Comparison of ENCODE assay signal across 1 cellular context in the genomic region with DNA sequence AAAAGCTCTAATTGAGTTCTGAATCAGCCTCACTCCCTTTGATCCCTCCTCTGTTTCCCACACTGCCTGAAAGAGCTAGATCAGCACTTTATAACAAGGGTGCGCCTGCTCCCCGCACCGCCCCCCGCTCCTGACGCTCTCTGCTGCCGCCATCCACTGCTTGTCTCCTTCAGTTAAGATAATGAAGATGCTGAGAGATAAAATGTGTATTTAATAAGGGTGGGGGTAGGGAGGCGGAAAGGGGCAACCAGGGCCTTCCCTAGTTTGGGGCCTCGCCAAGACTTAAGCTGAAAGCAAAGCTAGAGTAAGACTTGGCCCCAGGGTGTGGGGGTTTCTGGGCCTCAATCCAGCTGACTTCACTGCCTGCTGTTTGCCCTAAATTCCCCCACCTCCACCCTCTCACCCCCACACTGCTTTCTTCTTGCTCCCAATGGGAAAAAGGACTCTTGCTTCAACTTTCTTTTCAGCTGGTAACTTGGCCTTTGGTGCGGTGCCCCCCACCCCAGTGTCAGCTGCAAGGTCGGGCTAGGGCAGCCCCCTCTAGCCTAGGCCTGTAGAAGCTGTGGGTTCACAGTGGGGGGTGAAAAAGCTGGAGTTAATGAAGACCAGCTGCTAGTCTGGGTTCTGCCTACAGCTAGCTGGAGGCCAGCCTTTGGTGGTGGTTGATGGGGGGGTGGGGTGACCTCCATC.
A peak's percentile ranks its signal among the peaks of the same experiment; 100 is the strongest.
TF ChIP-seq lines count a peak whose summit lies in the region.

No MANE protein-coding gene starts in this region.

TF ChIP-seq in HepG2, 621 proteins besides CTCF, POLR2A, EP300 and RAD21:
- TF ChIP-seq ARNT2 (CRISPR knock-in tag; IDR thresholded peaks at IDR 0.05; ENCODE audit: low read depth) (peak; percentile 36; the same call in 1 of the 2 replicates), CHD2 (IDR thresholded peaks at IDR 0.05; ENCODE audit: low read depth, low read length) (no peak), POLR2AphosphoS5 (IDR thresholded peaks at IDR 0.05; ENCODE audit: low read depth, low read length) (0 out of 2 replicates have a peak, but pooled peaks have one; percentile 29), ZNF614 (CRISPR knock-in tag; IDR thresholded peaks at IDR 0.05; ENCODE audit: borderline replicate concordance) (0 out of 2 replicates have a peak, but pooled peaks have one; percentile 7), ZNF816 (CRISPR knock-in tag; IDR thresholded peaks at IDR 0.05; ENCODE audit: borderline replicate concordance) (no peak), AGO2 (optimal IDR thresholded peaks at IDR 0.05; ENCODE audit: low read depth, low read length) (peak; percentile 46), ZSCAN22 (CRISPR knock-in tag; IDR thresholded peaks at IDR 0.05) (no peak), MAFF (IDR thresholded peaks at IDR 0.05; ENCODE audit: low read depth, low read length) (peak; percentile 86), ZNF207 (IDR thresholded peaks at IDR 0.05; ENCODE audit: borderline replicate concordance) (no peak), NONO (IDR thresholded peaks at IDR 0.05) (no peak), NONO (CRISPR knock-in tag; conservative IDR thresholded peaks at IDR 0.05) (0 out of 2 replicates have a peak, but pooled peaks have one; percentile 27), MAFK (conservative IDR thresholded peaks at IDR 0.05 in 1 of 2, IDR thresholded peaks at IDR 0.05 in 1 of 2; ENCODE audit: low read length in 2 of 2) (peak; percentile 92 to 93), POLR2G (IDR thresholded peaks at IDR 0.05; ENCODE audit: low read depth, low read length) (peak; percentile 20; the same call in 1 of the 2 replicates), KDM4B (CRISPR knock-in tag; IDR thresholded peaks at IDR 0.05) (no peak), ZSCAN12 (CRISPR knock-in tag; IDR thresholded peaks at IDR 0.05) (no peak)
- TF ChIP-seq, protein P1, sequence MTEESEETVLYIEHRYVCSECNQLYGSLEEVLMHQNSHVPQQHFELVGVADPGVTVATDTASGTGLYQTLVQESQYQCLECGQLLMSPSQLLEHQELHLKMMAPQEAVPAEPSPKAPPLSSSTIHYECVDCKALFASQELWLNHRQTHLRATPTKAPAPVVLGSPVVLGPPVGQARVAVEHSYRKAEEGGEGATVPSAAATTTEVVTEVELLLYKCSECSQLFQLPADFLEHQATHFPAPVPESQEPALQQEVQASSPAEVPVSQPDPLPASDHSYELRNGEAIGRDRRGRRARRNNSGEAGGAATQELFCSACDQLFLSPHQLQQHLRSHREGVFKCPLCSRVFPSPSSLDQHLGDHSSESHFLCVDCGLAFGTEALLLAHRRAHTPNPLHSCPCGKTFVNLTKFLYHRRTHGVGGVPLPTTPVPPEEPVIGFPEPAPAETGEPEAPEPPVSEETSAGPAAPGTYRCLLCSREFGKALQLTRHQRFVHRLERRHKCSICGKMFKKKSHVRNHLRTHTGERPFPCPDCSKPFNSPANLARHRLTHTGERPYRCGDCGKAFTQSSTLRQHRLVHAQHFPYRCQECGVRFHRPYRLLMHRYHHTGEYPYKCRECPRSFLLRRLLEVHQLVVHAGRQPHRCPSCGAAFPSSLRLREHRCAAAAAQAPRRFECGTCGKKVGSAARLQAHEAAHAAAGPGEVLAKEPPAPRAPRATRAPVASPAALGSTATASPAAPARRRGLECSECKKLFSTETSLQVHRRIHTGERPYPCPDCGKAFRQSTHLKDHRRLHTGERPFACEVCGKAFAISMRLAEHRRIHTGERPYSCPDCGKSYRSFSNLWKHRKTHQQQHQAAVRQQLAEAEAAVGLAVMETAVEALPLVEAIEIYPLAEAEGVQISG (CRISPR knock-in tag; IDR thresholded peaks at IDR 0.05): no peak
- TF ChIP-seq, protein P2, sequence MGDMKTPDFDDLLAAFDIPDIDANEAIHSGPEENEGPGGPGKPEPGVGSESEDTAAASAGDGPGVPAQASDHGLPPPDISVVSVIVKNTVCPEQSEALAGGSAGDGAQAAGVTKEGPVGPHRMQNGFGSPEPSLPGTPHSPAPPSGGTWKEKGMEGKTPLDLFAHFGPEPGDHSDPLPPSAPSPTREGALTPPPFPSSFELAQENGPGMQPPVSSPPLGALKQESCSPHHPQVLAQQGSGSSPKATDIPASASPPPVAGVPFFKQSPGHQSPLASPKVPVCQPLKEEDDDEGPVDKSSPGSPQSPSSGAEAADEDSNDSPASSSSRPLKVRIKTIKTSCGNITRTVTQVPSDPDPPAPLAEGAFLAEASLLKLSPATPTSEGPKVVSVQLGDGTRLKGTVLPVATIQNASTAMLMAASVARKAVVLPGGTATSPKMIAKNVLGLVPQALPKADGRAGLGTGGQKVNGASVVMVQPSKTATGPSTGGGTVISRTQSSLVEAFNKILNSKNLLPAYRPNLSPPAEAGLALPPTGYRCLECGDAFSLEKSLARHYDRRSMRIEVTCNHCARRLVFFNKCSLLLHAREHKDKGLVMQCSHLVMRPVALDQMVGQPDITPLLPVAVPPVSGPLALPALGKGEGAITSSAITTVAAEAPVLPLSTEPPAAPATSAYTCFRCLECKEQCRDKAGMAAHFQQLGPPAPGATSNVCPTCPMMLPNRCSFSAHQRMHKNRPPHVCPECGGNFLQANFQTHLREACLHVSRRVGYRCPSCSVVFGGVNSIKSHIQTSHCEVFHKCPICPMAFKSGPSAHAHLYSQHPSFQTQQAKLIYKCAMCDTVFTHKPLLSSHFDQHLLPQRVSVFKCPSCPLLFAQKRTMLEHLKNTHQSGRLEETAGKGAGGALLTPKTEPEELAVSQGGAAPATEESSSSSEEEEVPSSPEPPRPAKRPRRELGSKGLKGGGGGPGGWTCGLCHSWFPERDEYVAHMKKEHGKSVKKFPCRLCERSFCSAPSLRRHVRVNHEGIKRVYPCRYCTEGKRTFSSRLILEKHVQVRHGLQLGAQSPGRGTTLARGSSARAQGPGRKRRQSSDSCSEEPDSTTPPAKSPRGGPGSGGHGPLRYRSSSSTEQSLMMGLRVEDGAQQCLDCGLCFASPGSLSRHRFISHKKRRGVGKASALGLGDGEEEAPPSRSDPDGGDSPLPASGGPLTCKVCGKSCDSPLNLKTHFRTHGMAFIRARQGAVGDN (CRISPR knock-in tag; IDR thresholded peaks at IDR 0.05): peak; percentile 20; the same call in 1 of the 2 replicates
